Comparison of ENCODE assay signal across 29 cellular contexts in genomic region chr12:79517363-79517762, GRCh38.
"Had no signal": no experiment of that assay in that cellular context is flagged by ENCODE, and none has a peak within 500 bp of the region (broad histone marks: within the 10 kb centered on the region; RNA-seq: fewer than 3 reads in every experiment).

No MANE protein-coding gene starts in this region.

- H3K27me3 Mint-ChIP-seq: stimulated activated memory B cell treated with anti-CD40 and anti-IgM and Interleukin-4, amounts not matched to agents 10 μg/mL and 1 μg/mL and 100 μg/mL, for 72 hours; stimulated activated naive B cell treated with anti-CD40 and anti-IgM and Interleukin-4, amounts not matched to agents 10 μg/mL and 1 μg/mL and 100 μg/mL, for 72 hours; stimulated activated naive CD8-positive, alpha-beta T cell treated with anti-CD3 and anti-CD28 coated beads, Interleukin-15, amount 100 ng/mL, for 72 hours; stimulated activated naive CD8-positive, alpha-beta T cell treated with anti-CD3 and anti-CD28 coated beads, Interleukin-15, Interleukin-2, amounts not matched to agents 100 ng/mL and 50 ng/mL, for 24 hours; type B pancreatic cell had no signal

- H3K4me3 ChIP-seq: stomach, suprapubic skin, testis, thoracic aorta, thyroid gland, tibial artery, tibial nerve, transverse colon, upper lobe of left lung, upper lobe of right lung, uterus, vagina had no signal

- H3K9me3 ChIP-seq: stomach, suprapubic skin, testis, thoracic aorta, thyroid gland, tibial artery, transverse colon, upper lobe of left lung, upper lobe of right lung, uterus, vagina had no signal

- H3K9me3 Mint-ChIP-seq: stimulated activated naive CD8-positive, alpha-beta T cell treated with anti-CD3 and anti-CD28 coated beads, Interleukin-15, amount 100 ng/mL, for 72 hours; type B pancreatic cell had no signal

- FAIRE-seq: urothelium cell line had no signal

- H3K36me3 ChIP-seq: stomach, suprapubic skin, thoracic aorta, thyroid gland, tibial artery, tibial nerve, transverse colon, upper lobe of left lung, upper lobe of right lung, uterus, vagina had no signal

- H3K27me3 ChIP-seq: stomach, suprapubic skin, testis, thyroid gland, tibial artery, tibial nerve, transverse colon, upper lobe of left lung, upper lobe of right lung, uterus, vagina had no signal

- H3K4me1 ChIP-seq: stomach, testis, thyroid gland, tibial artery, transverse colon, upper lobe of left lung, upper lobe of right lung, uterus, vagina had no signal

- H3K36me3 Mint-ChIP-seq: stimulated activated effector memory CD8-positive, alpha-beta T cell treated with anti-CD3 and anti-CD28 coated beads, Interleukin-12 subunit alpha, Interleukin-12 subunit beta, amount 100 ng/mL, for 72 hours had no signal

- H3K4me1 Mint-ChIP-seq: stimulated activated effector memory CD8-positive, alpha-beta T cell treated with anti-CD3 and anti-CD28 coated beads, Interleukin-12 subunit alpha, Interleukin-12 subunit beta, amount 100 ng/mL, for 72 hours; stimulated activated memory B cell treated with anti-CD40 and anti-IgM and Interleukin-4, amounts not matched to agents 10 μg/mL and 1 μg/mL and 100 μg/mL, for 72 hours; stimulated activated naive B cell treated with anti-CD40 and anti-IgM and Interleukin-4, amounts not matched to agents 10 μg/mL and 1 μg/mL and 100 μg/mL, for 72 hours; stimulated activated naive CD8-positive, alpha-beta T cell treated with anti-CD3 and anti-CD28 coated beads, Interleukin-15, amount 100 ng/mL, for 72 hours had no signal

- DNase-seq: stimulated activated CD4-positive, alpha-beta T cell treated with anti-CD3 and anti-CD28 coated beads, Interleukin-2, amount 100 ng/mL, for 48 hours; stimulated activated CD4-positive, alpha-beta T cell treated with anti-CD3 and anti-CD28 coated beads, Interleukin-4, amount 100 ng/mL, for 1 hour; stimulated activated CD4-positive, alpha-beta T cell treated with anti-CD3 and anti-CD28 coated beads, Interleukin-4, amount 100 ng/mL, for 24 hours; stimulated activated CD4-positive, alpha-beta T cell treated with anti-CD3 and anti-CD28 coated beads, Interleukin-4, amount 100 ng/mL, for 4 hours; stimulated activated CD8-positive, alpha-beta memory T cell treated with anti-CD3 and anti-CD28 coated beads, Interleukin-4, amount 100 ng/mL, for 48 hours; stimulated activated naive B cell treated with anti-CD40 and anti-IgM and Interleukin-4, amounts not matched to agents 10 μg/mL and 1 μg/mL and 100 μg/mL, for 72 hours; stimulated activated naive CD4-positive, alpha-beta T cell; stimulated activated naive CD4-positive, alpha-beta T cell treated with Interleukin-2 at 50 U/mL for 16 hours; stimulated activated naive CD8-positive, alpha-beta T cell treated with anti-CD3 and anti-CD28 coated beads, Interleukin-15, amount 100 ng/mL, for 72 hours; stimulated activated naive CD8-positive, alpha-beta T cell treated with anti-CD3 and anti-CD28 coated beads, Interleukin-15, Interleukin-2, amounts not matched to agents 100 U/mL and 50 U/mL, for 24 hours; stomach; substantia nigra; testis; thyroid gland; tibial artery; transverse colon; trophoblast cell; upper lobe of left lung; upper lobe of right lung; uterus had no signal

- H3K27ac ChIP-seq: stomach, suprapubic skin, testis, thoracic aorta, thyroid gland, tibial artery, tibial nerve, transverse colon, upper lobe of left lung, upper lobe of right lung, uterus, vagina had no signal

- H3K4me3 Mint-ChIP-seq: stimulated activated effector memory CD8-positive, alpha-beta T cell treated with anti-CD3 and anti-CD28 coated beads, Interleukin-12 subunit alpha, Interleukin-12 subunit beta, amount 100 ng/mL, for 72 hours; stimulated activated memory B cell treated with anti-CD40 and anti-IgM and Interleukin-4, amounts not matched to agents 10 μg/mL and 1 μg/mL and 100 μg/mL, for 72 hours; stimulated activated naive B cell treated with anti-CD40 and anti-IgM and Interleukin-4, amounts not matched to agents 10 μg/mL and 1 μg/mL and 100 μg/mL, for 72 hours; stimulated activated naive CD8-positive, alpha-beta T cell treated with anti-CD3 and anti-CD28 coated beads, Interleukin-15, amount 100 ng/mL, for 72 hours; stimulated activated naive CD8-positive, alpha-beta T cell treated with anti-CD3 and anti-CD28 coated beads, Interleukin-15, Interleukin-2, amounts not matched to agents 100 ng/mL and 50 ng/mL, for 24 hours; type B pancreatic cell had no signal

- H3K27ac Mint-ChIP-seq: stimulated activated effector memory CD8-positive, alpha-beta T cell treated with anti-CD3 and anti-CD28 coated beads, Interleukin-12 subunit alpha, Interleukin-12 subunit beta, amount 100 ng/mL, for 72 hours; stimulated activated memory B cell treated with anti-CD40 and anti-IgM and Interleukin-4, amounts not matched to agents 10 μg/mL and 1 μg/mL and 100 μg/mL, for 72 hours; stimulated activated naive B cell treated with anti-CD40 and anti-IgM and Interleukin-4, amounts not matched to agents 10 μg/mL and 1 μg/mL and 100 μg/mL, for 72 hours; stimulated activated naive CD8-positive, alpha-beta T cell treated with anti-CD3 and anti-CD28 coated beads, Interleukin-15, amount 100 ng/mL, for 72 hours; stimulated activated naive CD8-positive, alpha-beta T cell treated with anti-CD3 and anti-CD28 coated beads, Interleukin-15, Interleukin-2, amounts not matched to agents 100 ng/mL and 50 ng/mL, for 24 hours; type B pancreatic cell had no signal

- ATAC-seq: stimulated activated effector memory CD8-positive, alpha-beta T cell treated with anti-CD3 and anti-CD28 coated beads, Interleukin-12 subunit alpha, Interleukin-12 subunit beta, amount 100 ng/mL, for 72 hours; stimulated activated memory B cell treated with anti-CD40 and anti-IgM and Interleukin-4, amounts not matched to agents 10 μg/mL and 1 μg/mL and 100 μg/mL, for 72 hours; stimulated activated naive B cell treated with anti-CD40 and anti-IgM and Interleukin-4, amounts not matched to agents 10 μg/mL and 1 μg/mL and 100 μg/mL, for 72 hours; stimulated activated naive CD8-positive, alpha-beta T cell treated with anti-CD3 and anti-CD28 coated beads, Interleukin-15, amount 100 ng/mL, for 72 hours; stimulated activated naive CD8-positive, alpha-beta T cell treated with anti-CD3 and anti-CD28 coated beads, Interleukin-15, Interleukin-2, amounts not matched to agents 100 U/mL and 50 U/mL, for 24 hours; upper lobe of right lung had no signal
